ENCODE assay signal across 7 cellular contexts in the genomic region with DNA sequence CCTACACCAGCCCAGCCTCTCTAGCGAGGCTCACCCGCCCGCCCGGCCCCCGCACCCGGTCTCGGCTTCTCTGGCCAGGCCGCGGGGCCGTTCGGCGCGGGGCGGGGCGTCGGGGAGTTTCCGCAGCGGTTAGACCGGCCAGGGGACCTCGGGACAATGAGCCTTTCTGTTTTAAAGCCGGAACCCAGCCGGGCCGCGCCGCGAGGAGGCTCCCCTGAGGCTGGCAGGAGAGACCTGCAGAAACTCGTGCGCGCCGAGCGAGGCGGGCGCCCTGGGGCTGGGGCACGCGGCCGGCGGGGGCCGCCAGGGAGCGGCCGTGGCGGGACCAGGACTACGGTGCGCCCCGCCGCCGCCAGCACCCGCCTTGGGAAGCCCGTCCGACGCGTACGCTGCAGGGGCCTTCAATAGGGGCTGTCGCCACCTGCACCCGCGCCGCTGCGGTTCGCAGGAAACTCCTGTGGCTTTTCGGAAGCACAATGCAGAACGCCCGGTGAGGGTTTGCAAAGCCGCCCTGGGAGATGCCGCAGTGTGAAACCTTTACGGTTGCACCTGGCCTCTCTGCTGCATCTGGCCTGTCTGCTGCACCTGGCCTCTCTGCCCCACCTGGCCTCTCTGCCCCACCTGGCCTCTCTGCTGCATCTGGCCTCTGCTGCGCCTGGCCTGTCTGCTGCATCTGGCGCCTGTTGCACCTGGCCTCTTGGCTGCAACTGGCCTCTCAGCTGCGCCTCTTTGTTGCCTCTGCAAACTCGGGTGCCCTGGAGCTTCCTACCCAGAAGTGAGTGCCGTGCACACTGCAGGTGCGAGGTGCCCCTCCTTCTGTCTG.
A peak's percentile ranks its signal among the peaks of the same experiment; 100 is the strongest.
DNase-seq lines count a peak whose midpoint lies in the region; ATAC-seq lines count a peak whose summit lies in the region.

No MANE protein-coding gene starts in this region.

- peak overlapping the region; percentile 53 for H3K9ac ChIP-seq in mesenchymal stem cell (ENCODE audit: low read length)

- DNase-seq in NCI-H2081 treated with DMSO at 0.1 percent for 48 hours (lab: John Stamatoyannopoulos, UW) (peak; percentile 72), mesenchymal stem cell (peak; percentile 54)
- DNase-seq in activated CD4-positive, alpha-beta T cell treated with anti-CD3 and anti-CD28 coated beads, Interleukin-2, amount 50 U/mL, for 1 hour, result peak; percentile 30
- DNase-seq in effector CD8-positive, alpha-beta T cell (lab: John Stamatoyannopoulos, UW), result peak; percentile 19
- peak; percentile 13 to 19 for DNase-seq in stimulated activated CD8-positive, alpha-beta memory T cell treated with anti-CD3 and anti-CD28 coated beads, Interleukin-7, amount 100 ng/mL, for 1 hour (ENCODE audit: low read depth in 2 of 2)

- peak overlapping the region in 1 of 2 experiments; percentile 77 for H3K23ac ChIP-seq in mesenchymal stem cell (ENCODE audit: low read length in 2 of 2)

- H3K4ac ChIP-seq in mesenchymal stem cell (ENCODE audit: low read depth in 1 of 2, low read length in 2 of 2), result no peak overlapping the region

- H4K8ac ChIP-seq in mesenchymal stem cell (ENCODE audit: low read length), result peak overlapping the region; percentile 17

- H2BK15ac ChIP-seq in mesenchymal stem cell (ENCODE audit: low read depth, poor library complexity, severe bottlenecking), result no peak overlapping the region

- peak overlapping the region; percentile 85 for H3K4me2 ChIP-seq in mesenchymal stem cell (ENCODE audit: low read length, poor library complexity, severe bottlenecking)

- H3K9me3 ChIP-seq in mesenchymal stem cell (ENCODE audit: control insufficient read depth, low read length), result no peaks in the 10 kb centered on the region

- no peak overlapping the region for H3K27ac ChIP-seq in mesenchymal stem cell (ENCODE audit: low read length, poor library complexity, severe bottlenecking)

- ATAC-seq in GM18517 (IDR thresholded peaks at IDR 0.05; ENCODE audit: unreplicated experiment), result peak; percentile 76
- ATAC-seq in HG02938 (IDR thresholded peaks at IDR 0.05; ENCODE audit: unreplicated experiment), result peak; percentile 83

- 10% methylated on average over 60 of the region's 70 CpGs for WGBS in mesenchymal stem cell

- no peak overlapping the region for H2AK5ac ChIP-seq in mesenchymal stem cell (ENCODE audit: low read length, severe bottlenecking)

- no peak overlapping the region for H2BK120ac ChIP-seq in mesenchymal stem cell (ENCODE audit: low read depth, low read length)

- H3K36me3 ChIP-seq in mesenchymal stem cell (ENCODE audit: control insufficient read depth in 1 of 2, insufficient read depth in 2 of 2, low read depth in 1 of 2, low read length in 2 of 2), result no peaks in the 10 kb centered on the region

- peaks cover 9% of the 10 kb centered on the region for H3K4me1 ChIP-seq in mesenchymal stem cell (ENCODE audit: control insufficient read depth, insufficient read depth, low read depth, low read length)

- no peak overlapping the region for H3K14ac ChIP-seq in mesenchymal stem cell (ENCODE audit: low read length in 2 of 2)

- no peak overlapping the region for H3K18ac ChIP-seq in mesenchymal stem cell (ENCODE audit: low read depth in 1 of 2, low read length in 2 of 2)

- no peaks in the 10 kb centered on the region for H3K79me1 ChIP-seq in mesenchymal stem cell (replicated peaks; ENCODE audit: low read length, poor library complexity, severe bottlenecking)

- H2BK12ac ChIP-seq in mesenchymal stem cell (ENCODE audit: low read length in 2 of 2), result no peak overlapping the region

- no peak overlapping the region for H2BK5ac ChIP-seq in mesenchymal stem cell (ENCODE audit: low read depth, low read length, poor library complexity, severe bottlenecking)

- peak overlapping the region; percentile 58 for H2AFZ ChIP-seq in mesenchymal stem cell (ENCODE audit: low read depth, low read length)

- no peak overlapping the region for H4K91ac ChIP-seq in mesenchymal stem cell (ENCODE audit: low read length)

- H3K27me3 ChIP-seq in mesenchymal stem cell (ENCODE audit: control insufficient read depth in 1 of 2, insufficient read depth in 1 of 2, low read length in 2 of 2), result peaks cover 0 to 7% of the 10 kb centered on the region in 2 experiments

- peak overlapping the region; percentile 45 to 68 for H3K4me3 ChIP-seq in mesenchymal stem cell (ENCODE audit: insufficient read depth in 1 of 2, low read depth in 1 of 2, low read length in 2 of 2)

Comparison
In these comparisons a context has a peak if more than half of its experiments do, and no peak if none do; other contexts are left out.
1. DNase-seq: peak in every context shown above with its lines; median percentile 72 in NCI-H2081 treated with DMSO at 0.1 percent for 48 hours; 54 in mesenchymal stem cell; 30 in activated CD4-positive, alpha-beta T cell treated with anti-CD3 and anti-CD28 coated beads, Interleukin-2, amount 50 U/mL, for 1 hour; 19 in effector CD8-positive, alpha-beta T cell; 16 in stimulated activated CD8-positive, alpha-beta memory T cell treated with anti-CD3 and anti-CD28 coated beads, Interleukin-7, amount 100 ng/mL, for 1 hour.